ENCODE assay signal across 9 cellular contexts in genomic region chr19:12778020-12778904, GRCh38. TPM values are rescaled to one million over a fixed set of nuclear protein-coding genes. Genes with fewer than 3 reads are reported as not detected.
A peak's percentile ranks its signal among the peaks of the same experiment; 100 is the strongest.
DNase-seq lines count a peak whose midpoint lies in the region; ATAC-seq and TF ChIP-seq lines count a peak whose summit lies in the region.
"Had no signal": no experiment of that assay in that cellular context is flagged by ENCODE, and none has a peak within 500 bp of the region (broad histone marks: within the 10 kb centered on the region; RNA-seq: fewer than 3 reads in every experiment).

No MANE protein-coding gene starts in this region.

- no peaks in the 10 kb centered on the region for H3K36me3 ChIP-seq in colonic mucosa

- H3K9me3 ChIP-seq in colonic mucosa, result no peaks in the 10 kb centered on the region

- H3K4me3 ChIP-seq in colonic mucosa, result peak overlapping the region; percentile 60

- H3K36me3 Mint-ChIP-seq in T-cell, result no peaks in the 10 kb centered on the region

- intact Hi-C loops in colonic mucosa (cut with DNase I), result no loop called here

- no peaks in the 10 kb centered on the region for H3K27me3 Mint-ChIP-seq in T-cell

- peak overlapping the region; percentile 77 to 83 (median 82) for H3K4me3 Mint-ChIP-seq in T-cell

- DNase-seq in G401 (ENCODE audit: low spot score) (peak; percentile 56), M059J (ENCODE audit: low read depth) (peak; percentile 82), T-cell (peak in 14 of 34 experiments; percentile 23 to 63 (median 44)), colonic mucosa (peak; percentile 74), left lobe of liver (ENCODE audit: low spot score) (peak; percentile 75), COLO829 (ENCODE audit: low spot score) (no peak)
- DNase-seq in stimulated activated CD8-positive, alpha-beta memory T cell treated with anti-CD3 and anti-CD28 coated beads, Interleukin-12 subunit alpha, Interleukin-12 subunit beta, amount 100 ng/mL, for 4 hours (ENCODE audit: low read depth), result peak; percentile 23
- DNase-seq in activated CD4-positive, CD25-positive, alpha-beta regulatory T cell treated with anti-CD3 and anti-CD28 coated beads, Interleukin-2, amount 50 U/mL, for 72 hours, result no peak

- CTCF ChIA-PET in T-cell (lab: Charles Lee), result interaction anchor here (0.9 to 4.1 kb wide), 8 partner anchors 13 to 28 kb away, joined by 3 to 32 read pairs (median 5); partner anchors contain the start of genes JUNB (in 1 of the 2) and RNASEH2A (in 1 of the 2)

- peak overlapping the region; percentile 84 to 93 for H3K9ac ChIP-seq in colonic mucosa (ENCODE audit: low read depth in 2 of 2, low read length in 2 of 2)

- peaks cover 9% of the 10 kb centered on the region for H3K4me1 ChIP-seq in colonic mucosa

- in situ Hi-C loops in G401 (cut with HindIII; ENCODE audit: low sequenced_read_pairs), result no loop called here

- ATAC-seq in T-cell (replicated peaks in 1 of 4), result no peak
- ATAC-seq in left lobe of liver, result peak; percentile 35

- POLR2A ChIA-PET in T-cell (lab: Charles Lee), result interaction anchor here (0.7 to 2.8 kb wide), 2 partner anchors 13 to 18 kb away, joined by 4 to 10 read pairs; partner anchors contain the start of gene JUNB (in 1 of the 2)

- peak overlapping the region; percentile 88 for H3K27ac Mint-ChIP-seq in T-cell

- no peaks in the 10 kb centered on the region for H3K27me3 ChIP-seq in colonic mucosa

- H3K9me3 Mint-ChIP-seq in T-cell, result no peaks in the 10 kb centered on the region

- peak overlapping the region; percentile 91 for H3K27ac ChIP-seq in colonic mucosa

- peaks cover 38 to 46% (median 41%) of the 10 kb centered on the region in 3 donors for H3K4me1 Mint-ChIP-seq in T-cell

- no peak for TF ChIP-seq CTCF in colonic mucosa (IDR thresholded peaks at IDR 0.05)

RNA-seq across cellular contexts. Expression of gene HOOK2, which starts 2.9 kb away (rescaled TPM):
- total RNA-seq in G401 (2014; rRNA removed; shearing (Covaris generic)), result 19.4 and 20.2 TPM in 2 replicates
- 7.2 and 8.4 TPM in 2 replicates for total RNA-seq in M059J (2014; rRNA removed; shearing (Covaris generic))
- total RNA-seq in T-cell (10 to 100 TPM; 19.7 to 26.6 (median 22.8) TPM), colonic mucosa (10 to 100 TPM; 54.8 to 72.0 TPM), left lobe of liver (23.2 TPM)

RNA-seq across cellular contexts. Expression of gene JUNB, which starts 13.0 kb away (rescaled TPM):
- total RNA-seq in G401 (2014; rRNA removed; shearing (Covaris generic)), result 28.3 and 35.9 TPM in 2 replicates
- 68.3 and 92.5 TPM in 2 replicates for total RNA-seq in M059J (2014; rRNA removed; shearing (Covaris generic))
- total RNA-seq in T-cell (1,000 to 10,000 TPM in 2 of 5 donors, 100 to 1,000 TPM in 3; 117 to 2,289 (median 138) TPM), colonic mucosa (100 to 1,000 TPM; 113 to 173 TPM), left lobe of liver (16.3 TPM)

RNA-seq across cellular contexts. Expression of gene PRDX2, which starts 23.3 kb away (rescaled TPM):
- 290 and 300 TPM in 2 replicates for total RNA-seq in G401 (2014; rRNA removed; shearing (Covaris generic))
- 178 and 300 TPM in 2 replicates for total RNA-seq in M059J (2014; rRNA removed; shearing (Covaris generic))
- total RNA-seq in T-cell, result 100 to 1,000 TPM in 3 of 5 donors, 10 to 100 TPM in 2; 94.5 to 150 (median 134) TPM
- 100 to 1,000 TPM; 347 to 417 TPM for total RNA-seq in colonic mucosa
- 224 TPM for total RNA-seq in left lobe of liver

RNA-seq across cellular contexts. Expression of gene THSD8, which starts 23.6 kb away (rescaled TPM):
- not detected in 2 replicates for total RNA-seq in G401 (2014; rRNA removed; shearing (Covaris generic))
- total RNA-seq in M059J (2014; rRNA removed; shearing (Covaris generic)), result not detected in 2 replicates
- total RNA-seq in T-cell (1 to 10 TPM in 1 of 5 donors, under 1 TPM in 3, not detected in 1; 0.63 to 2.4 (median 0.97) TPM), colonic mucosa (10 to 100 TPM in 1 of 2 donors, 1 to 10 TPM in 1; 6.5 to 18.5 TPM), left lobe of liver (1.5 TPM)
- total RNA-seq: dermis microvascular lymphatic vessel endothelial cell had no signal

RNA-seq across cellular contexts. Expression of gene BEST2, which starts 26.7 kb away (rescaled TPM):
- total RNA-seq in G401 (2014; rRNA removed; shearing (Covaris generic)), result not detected in 2 replicates
- not detected in 2 replicates for total RNA-seq in M059J (2014; rRNA removed; shearing (Covaris generic))
- total RNA-seq in T-cell (under 1 TPM in 1 of 5 donors, not detected in 4; 0.16 TPM), colonic mucosa (10 to 100 TPM; 12.1 to 22.6 TPM), left lobe of liver (not detected)
- total RNA-seq: dermis microvascular lymphatic vessel endothelial cell had no signal

Comparison
In these comparisons a context has a peak if more than half of its experiments do, and no peak if none do; other contexts are left out.
1. DNase-seq: peak in G401 (single experiment), M059J (single experiment), colonic mucosa (single experiment), left lobe of liver (single experiment) and stimulated activated CD8-positive, alpha-beta memory T cell treated with anti-CD3 and anti-CD28 coated beads, Interleukin-12 subunit alpha, Interleukin-12 subunit beta, amount 100 ng/mL, for 4 hours (single experiment); none in COLO829 (single experiment) and activated CD4-positive, CD25-positive, alpha-beta regulatory T cell treated with anti-CD3 and anti-CD28 coated beads, Interleukin-2, amount 50 U/mL, for 72 hours (single experiment).